Comparison of ENCODE assay signal across 18 cellular contexts in the genomic region with DNA sequence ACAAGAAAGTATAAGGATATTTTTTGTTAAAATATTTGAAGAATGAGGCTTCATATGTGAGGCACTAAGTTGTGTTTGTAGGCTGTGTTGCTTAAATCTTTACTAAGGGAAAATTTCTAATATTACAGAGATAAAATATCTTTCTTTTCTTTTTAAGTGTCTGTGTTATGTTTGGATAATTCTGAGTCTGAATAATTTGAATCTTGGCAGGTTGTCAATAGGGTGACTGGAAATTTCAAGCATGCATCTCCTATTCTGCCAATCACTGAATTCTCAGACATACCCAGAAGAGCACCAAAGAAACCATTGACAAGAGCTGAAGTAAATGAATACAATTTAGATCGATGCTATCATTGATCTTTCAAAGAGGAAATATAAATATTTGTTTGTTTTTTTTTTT. TPM values are rescaled to one million over a fixed set of nuclear protein-coding genes. Genes with fewer than 3 reads are reported as not detected.
DNase-seq lines count a peak whose midpoint lies in the region; ATAC-seq and TF ChIP-seq lines count a peak whose summit lies in the region.
"Had no signal": no experiment of that assay in that cellular context is flagged by ENCODE, and none has a peak within 500 bp of the region (broad histone marks: within the 10 kb centered on the region; RNA-seq: fewer than 3 reads in every experiment).

No MANE protein-coding gene starts in this region.

- DNase-seq in GM23248 (peak; percentile 26), cardiac fibroblast (ENCODE audit: low read depth in 2 of 2) (peak; percentile 26 to 37), fibroblast of the conjunctiva (ENCODE audit: low read depth) (peak; percentile 2), NCI-H1105 (lab: John Stamatoyannopoulos, UW) (no peak), OCI-LY7 (ENCODE audit: low spot score) (no peak), NCI-H446 treated with DMSO at 0.1 percent for 48 hours (lab: John Stamatoyannopoulos, UW) (no peak)
- DNase-seq: CD4-positive, alpha-beta T cell; DMS79 treated with DMSO at 0.1 percent for 48 hours; HFFc6; KG1; MM.1S; NCI-H1105 treated with DMSO at 0.1 percent for 48 hours; NCI-H187; NCI-H774; SIG-M5 had no signal

- no peak for ATAC-seq in HG03457 (IDR thresholded peaks at IDR 0.05; ENCODE audit: unreplicated experiment)
- ATAC-seq: A549 had no signal

- H3K27ac ChIP-seq in 22Rv1 (0 out of 2 replicates have a peak overlapping the region, but pooled peaks have one; percentile 5), GM23248 (no peak overlapping the region), OCI-LY7 (ENCODE audit: low read depth, low read length, poor library complexity, severe bottlenecking) (no peak overlapping the region)
- H3K27ac ChIP-seq: A549 had no signal

- H3K9ac ChIP-seq in GM23248: no peak overlapping the region

- CTCF ChIA-PET in OCI-LY7 (lab: Charles Lee; ENCODE audit: unreplicated experiment): no interaction called here

- no TSS peak for BruUV-seq in OCI-LY7 (replicated peaks; lab: Mats Ljungman, UMichigan)

- peaks cover 31% of the 10 kb centered on the region for H3K36me3 ChIP-seq in GM23248 (ENCODE audit: low read depth)
- H3K36me3 ChIP-seq in OCI-LY7 (ENCODE audit: insufficient read depth, low read length): peaks cover 100% of the 10 kb centered on the region

- intact Hi-C loops in OCI-LY7 (cut with micrococcal nuclease; ENCODE audit: unreplicated experiment): no loop called here

- in situ Hi-C loops in GM23248 (cut with MboI): no loop called here

- no peak overlapping the region for H3K4me3 ChIP-seq in GM23248
- H3K4me3 ChIP-seq in cardiac fibroblast (replicated peaks in 1 of 2; ENCODE audit: low read depth in 2 of 2, low read length in 2 of 2): no peak overlapping the region
- no peak overlapping the region for H3K4me3 ChIP-seq in OCI-LY7 (ENCODE audit: low read depth, low read length, poor library complexity, severe bottlenecking)
- H3K4me3 ChIP-seq: A549 had no signal

- no peak for TF ChIP-seq CTCF in 22Rv1 (IDR thresholded peaks at IDR 0.05)
- TF ChIP-seq CTCF in cardiac fibroblast (IDR thresholded peaks at IDR 0.05; ENCODE audit: low read depth, low read length): no peak
- TF ChIP-seq CTCF in OCI-LY7 (conservative IDR thresholded peaks at IDR 0.05; ENCODE audit: low read length): no peak

- H3K9me3 ChIP-seq in GM23248 (ENCODE audit: low read depth) (no peaks in the 10 kb centered on the region), OCI-LY7 (ENCODE audit: low read length) (no peaks in the 10 kb centered on the region)
- H3K9me3 ChIP-seq: A549 had no signal

- H3K4me2 ChIP-seq in GM23248 (ENCODE audit: unreplicated experiment): no peak overlapping the region
- no peak overlapping the region for H3K4me2 ChIP-seq in OCI-LY7 (ENCODE audit: low read length)
- H3K4me2 ChIP-seq: A549 had no signal

- H4K20me1 ChIP-seq in GM23248 (ENCODE audit: insufficient read depth): no peaks in the 10 kb centered on the region
- peaks cover 18% of the 10 kb centered on the region for H4K20me1 ChIP-seq in OCI-LY7 (ENCODE audit: insufficient read depth, low read length)

- H3K9me2 ChIP-seq in GM23248 (ENCODE audit: insufficient read depth) (no peaks in the 10 kb centered on the region), OCI-LY7 (ENCODE audit: insufficient read depth, low read length) (no peaks in the 10 kb centered on the region)

- WGBS in GM23248 (ENCODE audit: low coverage in 1 of 2, low lambda C conversion rate in 2 of 2, missing lambda C conversion rate in 2 of 2), 2 experiments: 100% methylated on average over 1 of the region's 1 CpG

- H3F3A ChIP-seq in GM23248 (ENCODE audit: insufficient read depth): no peaks in the 10 kb centered on the region

- H2AFZ ChIP-seq in GM23248 (no peak overlapping the region), OCI-LY7 (ENCODE audit: low read length) (no peak overlapping the region)

- H3K27me3 ChIP-seq in GM23248 (replicated peaks; ENCODE audit: insufficient read depth): no peaks in the 10 kb centered on the region

- peaks cover 39% of the 10 kb centered on the region for H3K79me2 ChIP-seq in GM23248 (ENCODE audit: insufficient read depth)
- peaks cover 66% of the 10 kb centered on the region for H3K79me2 ChIP-seq in OCI-LY7 (ENCODE audit: insufficient read depth, low read depth, low read length)

- POLR2A ChIA-PET in OCI-LY7 (lab: Charles Lee): interaction anchor here (0.7 to 1.8 kb wide), 5 partner anchors 8 to 53 kb away, joined by 3 to 7 read pairs (median 4); no protein-coding TSS in a partner anchor

- H3K4me1 ChIP-seq in GM23248 (ENCODE audit: insufficient read depth): 0 out of 2 replicates have a peak, but pooled peaks cover 7% of the 10 kb centered on the region
- H3K4me1 ChIP-seq in OCI-LY7 (ENCODE audit: insufficient read depth, low read length, poor library complexity, severe bottlenecking): no peaks in the 10 kb centered on the region
- H3K4me1 ChIP-seq: A549 had no signal

RNA-seq across cellular contexts. Expression of a gene that starts 29.4 kb away (rescaled TPM):
- 67.5 and 68.3 TPM in 2 replicates for total RNA-seq in GM23248 (2014; rRNA removed; shearing (Covaris generic))
- polyA plus RNA-seq in GM23248 (2016; fragmentation: Nextera tagmentation; extraction: Ambion mirVana): 29.8 and 30.0 TPM in 2 replicates
- total RNA-seq in OCI-LY7 (2014; rRNA removed; shearing (Covaris generic)): 377 and 402 TPM in 2 replicates
- total RNA-seq in OCI-LY7 (2022): 389 and 436 TPM in 2 replicates

RNA-seq across cellular contexts. Expression of a gene that starts 48.7 kb away (rescaled TPM):
- total RNA-seq in GM23248 (2014; rRNA removed; shearing (Covaris generic)): 941 and 1,024 TPM in 2 replicates
- polyA plus RNA-seq in GM23248 (2016; fragmentation: Nextera tagmentation; extraction: Ambion mirVana): 472 and 480 TPM in 2 replicates
- total RNA-seq in OCI-LY7 (2014; rRNA removed; shearing (Covaris generic)): 332 and 355 TPM in 2 replicates
- 440 and 476 TPM in 2 replicates for total RNA-seq in OCI-LY7 (2022)

Comparison
In these comparisons a context has a peak if more than half of its experiments do, and no peak if none do; other contexts are left out.
1. DNase-seq: peak in GM23248 (single experiment), cardiac fibroblast (2 of 2) and fibroblast of the conjunctiva (single experiment); none in NCI-H1105 (single experiment), OCI-LY7 (single experiment) and NCI-H446 treated with DMSO at 0.1 percent for 48 hours (single experiment).